10 cellular contexts compared by ENCODE assay signal in genomic region chr17:76700290-76700626, GRCh38. TPM values are rescaled to one million over a fixed set of nuclear protein-coding genes. Genes with fewer than 3 reads are reported as not detected.
DNase-seq lines count a peak whose midpoint lies in the region; ATAC-seq, FAIRE-seq and TF ChIP-seq lines count a peak whose summit lies in the region.
"Had no signal": no experiment of that assay in that cellular context is flagged by ENCODE, and none has a peak within 500 bp of the region (broad histone marks: within the 10 kb centered on the region; RNA-seq: fewer than 3 reads in every experiment).

No MANE protein-coding gene starts in this region.

- H3K9me3 ChIP-seq in HEK293 (ENCODE audit: control insufficient read depth, insufficient read depth, low read depth, low read length): no peaks in the 10 kb centered on the region
- no peaks in the 10 kb centered on the region for H3K9me3 ChIP-seq in astrocyte (ENCODE audit: insufficient read depth, low read depth, low read length)
- H3K9me3 ChIP-seq in smooth muscle cell (replicated peaks; ENCODE audit: low read depth): no peaks in the 10 kb centered on the region

- peak; percentile 14 for ATAC-seq in left colon
- no peak for ATAC-seq in HG03442 (IDR thresholded peaks at IDR 0.05; ENCODE audit: unreplicated experiment)

- POLR2A ChIA-PET in HEK293 (lab: Yijun Ruan, JAX): interaction anchor here (1.1 to 1.8 kb wide), 5 partner anchors 17 to 116 kb away, joined by 3 to 7 read pairs (median 4); partner anchors contain the start of gene MFSD11

- DNase-seq in astrocyte (ENCODE audit: low read depth) (no peak), left colon (no peak), smooth muscle cell (lab: John Stamatoyannopoulos, UW; ENCODE audit: unreplicated experiment) (no peak), A172 (ENCODE audit: low spot score) (no peak)
- no peak for DNase-seq in effector CD8-positive, alpha-beta T cell (lab: John Stamatoyannopoulos, UW)
- no peak for DNase-seq in stimulated activated CD4-positive, alpha-beta T cell treated with anti-CD3 and anti-CD28 coated beads, Interleukin-1b, Interleukin-23, amount 100 ng/mL, for 48 hours
- DNase-seq: activated naive CD4-positive, alpha-beta T cell had no signal

- 81% methylated on average over 9 of the region's 9 CpGs for WGBS in smooth muscle cell (ENCODE audit: low lambda C conversion rate)

- H3K36me3 ChIP-seq in HEK293 (ENCODE audit: control insufficient read depth in 2 of 2, insufficient read depth in 1 of 2, low read length in 2 of 2): peaks cover 4 to 6% of the 10 kb centered on the region in 2 experiments; a peak in 2 of 3 replicates
- H3K36me3 ChIP-seq in astrocyte (ENCODE audit: insufficient read depth, low read length): no peaks in the 10 kb centered on the region
- no peaks in the 10 kb centered on the region for H3K36me3 ChIP-seq in smooth muscle cell (ENCODE audit: low read depth)

- TF ChIP-seq CTCF in HEK293 (tag by site-specific recombination; IDR thresholded peaks at IDR 0.05) (no peak), astrocyte (IDR thresholded peaks at IDR 0.05; ENCODE audit: insufficient read depth, low read depth, low read length) (no peak), smooth muscle cell (IDR thresholded peaks at IDR 0.05; ENCODE audit: borderline replicate concordance, insufficient read depth, poor library complexity, severe bottlenecking) (no peak)

- H3K27me3 ChIP-seq in astrocyte (ENCODE audit: insufficient read depth, low read length): no peaks in the 10 kb centered on the region
- no peaks in the 10 kb centered on the region for H3K27me3 ChIP-seq in smooth muscle cell (ENCODE audit: low read depth)

- H3K36me3 Mint-ChIP-seq in astrocyte (ENCODE audit: low read depth, unreplicated experiment): peaks cover 2% of the 10 kb centered on the region

- peaks cover 98% of the 10 kb centered on the region for H3K79me2 ChIP-seq in astrocyte (ENCODE audit: insufficient read depth, low read length)
- H3K79me2 ChIP-seq in smooth muscle cell (ENCODE audit: low read depth): peaks cover 66% of the 10 kb centered on the region

- H3K9ac ChIP-seq in astrocyte (ENCODE audit: low read length) (peak overlapping the region; percentile 84), smooth muscle cell (ENCODE audit: low read depth) (peak overlapping the region; percentile 13)

- H4K20me1 ChIP-seq in astrocyte (ENCODE audit: insufficient read depth, low read length) (peaks cover 73% of the 10 kb centered on the region), smooth muscle cell (ENCODE audit: low read depth) (peaks cover 98% of the 10 kb centered on the region)

- CTCF ChIA-PET in HEK293 (lab: Yijun Ruan, JAX): interaction anchor here (0.6 to 5.1 kb wide), 3 partner anchors 14 to 827 kb away, joined by 3 to 38 read pairs (median 4); no protein-coding TSS in a partner anchor

- no peaks in the 10 kb centered on the region for H3K27me3 Mint-ChIP-seq in astrocyte (ENCODE audit: low read depth, unreplicated experiment)

- H3K4me3 Mint-ChIP-seq in astrocyte (ENCODE audit: unreplicated experiment): no peak overlapping the region

- intact Hi-C loops in left colon (cut with DNase I, micrococcal nuclease): no loop called here

- no peak overlapping the region; the same call in 1 of the 2 replicates for H3K4me3 ChIP-seq in HEK293 (ENCODE audit: low read depth, low read length)
- H3K4me3 ChIP-seq in astrocyte (ENCODE audit: insufficient read depth, low read depth, low read length): no peak overlapping the region
- H3K4me3 ChIP-seq in smooth muscle cell: no peak overlapping the region

- FAIRE-seq in astrocyte (lab: Jason Lieb, UNC): no peak
- FAIRE-seq: GM19239 had no signal

- H3K27ac ChIP-seq in HEK293 (ENCODE audit: extremely low read depth, low read depth, low read length): peak overlapping the region; percentile 56
- peak overlapping the region; percentile 80 for H3K27ac ChIP-seq in astrocyte (ENCODE audit: low read depth, low read length)
- H3K27ac ChIP-seq in smooth muscle cell (ENCODE audit: low read depth): peak overlapping the region; percentile 75

- H3K4me1 ChIP-seq in HEK293 (ENCODE audit: control insufficient read depth, insufficient read depth, low read length) (peaks cover 40% of the 10 kb centered on the region), astrocyte (ENCODE audit: insufficient read depth, low read length) (peaks cover 44% of the 10 kb centered on the region), smooth muscle cell (ENCODE audit: low read depth) (peaks cover 41% of the 10 kb centered on the region)

- peaks cover 53% of the 10 kb centered on the region for H3K4me1 Mint-ChIP-seq in astrocyte (ENCODE audit: low read depth, unreplicated experiment)

- no peaks in the 10 kb centered on the region for H3K9me3 Mint-ChIP-seq in astrocyte (ENCODE audit: unreplicated experiment)

- H3K27ac Mint-ChIP-seq in astrocyte (ENCODE audit: unreplicated experiment): peak overlapping the region; percentile 78

- H2AFZ ChIP-seq in astrocyte (ENCODE audit: low read depth, low read length) (peak overlapping the region; percentile 20), smooth muscle cell (ENCODE audit: low read depth) (no peak overlapping the region)

- H3K4me2 ChIP-seq in astrocyte (ENCODE audit: low read length) (peak overlapping the region; percentile 87), smooth muscle cell (peak overlapping the region; percentile 85)

- H3F3A ChIP-seq in smooth muscle cell (ENCODE audit: low read depth): peaks cover 16% of the 10 kb centered on the region

TF ChIP-seq in HEK293, 187 proteins besides CTCF, POLR2A, EP300 and RAD21:
- TF ChIP-seq ZNF626 (tag by site-specific recombination; IDR thresholded peaks at IDR 0.05) (no peak), ZNF335 (tag by site-specific recombination; conservative IDR thresholded peaks at IDR 0.05) (no peak), GLI2 (tag by site-specific recombination; IDR thresholded peaks at IDR 0.05; ENCODE audit: borderline replicate concordance, low read depth) (no peak), ZNF292 (tag by site-specific recombination; IDR thresholded peaks at IDR 0.05; ENCODE audit: borderline replicate concordance, low read depth) (no peak), ATF2 (tag by site-specific recombination; IDR thresholded peaks at IDR 0.05; ENCODE audit: low read depth) (no peak), ZNF701 (tag by site-specific recombination; IDR thresholded peaks at IDR 0.05) (no peak), ZNF114 (tag by site-specific recombination; IDR thresholded peaks at IDR 0.05) (no peak), TRIM28 (IDR thresholded peaks at IDR 0.05; ENCODE audit: borderline replicate concordance, low read length) (peak; percentile 9; the same call in 1 of the 2 replicates), HOXC10 (CRISPR knock-in tag; IDR thresholded peaks at IDR 0.05) (0 out of 2 replicates have a peak, but pooled peaks have one; percentile 89), ZNF600 (tag by site-specific recombination; IDR thresholded peaks at IDR 0.05) (no peak), SCRT1 (tag by site-specific recombination; IDR thresholded peaks at IDR 0.05; ENCODE audit: borderline replicate concordance) (no peak), ZNF138 (tag by site-specific recombination; IDR thresholded peaks at IDR 0.05; ENCODE audit: borderline replicate concordance) (no peak), AEBP2 (tag by site-specific recombination; IDR thresholded peaks at IDR 0.05; ENCODE audit: borderline replicate concordance) (no peak), GLIS2 (tag by site-specific recombination; IDR thresholded peaks at IDR 0.05) (no peak), ZNF311 (tag by site-specific recombination; IDR thresholded peaks at IDR 0.05; ENCODE audit: borderline replicate concordance) (no peak)

RNA-seq across cellular contexts. Expression of gene MXRA7, which starts 10.5 kb away (rescaled TPM):
- 177 and 179 TPM in 2 replicates for total RNA-seq in astrocyte
- total RNA-seq in left colon: 10 to 100 TPM; 12.0 to 37.2 TPM
- total RNA-seq in smooth muscle cell: 131 and 134 TPM in 2 replicates
- 157 and 158 TPM in 2 replicates for polyA plus RNA-seq in smooth muscle cell
- 187 and 223 TPM in 2 replicates for total RNA-seq in A172 (2014; rRNA removed; shearing (Covaris generic))

RNA-seq across cellular contexts. Expression of gene JMJD6, which starts 26.1 kb away (rescaled TPM):
- 45.5 and 47.2 TPM in 2 replicates for total RNA-seq in astrocyte
- total RNA-seq in left colon: 10 to 100 TPM; 27.2 to 31.3 TPM
- total RNA-seq in smooth muscle cell: 32.0 and 32.7 TPM in 2 replicates
- polyA plus RNA-seq in smooth muscle cell: 52.3 and 54.7 TPM in 2 replicates
- total RNA-seq in A172 (2014; rRNA removed; shearing (Covaris generic)): 40.5 and 46.8 TPM in 2 replicates

RNA-seq across cellular contexts. Expression of gene METTL23, which starts 26.4 kb away (rescaled TPM):
- total RNA-seq in astrocyte (24.3 and 26.0 TPM in 2 replicates), left colon (10 to 100 TPM; 23.4 to 25.0 TPM), smooth muscle cell (28.2 and 32.5 TPM in 2 replicates)
- 46.2 and 47.1 TPM in 2 replicates for polyA plus RNA-seq in smooth muscle cell
- 38.6 and 45.5 TPM in 2 replicates for total RNA-seq in A172 (2014; rRNA removed; shearing (Covaris generic))

RNA-seq across cellular contexts. Expression of gene SRSF2, which starts 36.9 kb away (rescaled TPM):
- total RNA-seq in astrocyte: 143 and 176 TPM in 2 replicates
- total RNA-seq in left colon: 100 to 1,000 TPM; 138 to 156 TPM
- total RNA-seq in smooth muscle cell: 166 and 182 TPM in 2 replicates
- 109 and 110 TPM in 2 replicates for polyA plus RNA-seq in smooth muscle cell
- 334 and 420 TPM in 2 replicates for total RNA-seq in A172 (2014; rRNA removed; shearing (Covaris generic))

RNA-seq across cellular contexts. Expression of gene MFSD11, which starts 37.7 kb away (rescaled TPM):
- total RNA-seq in astrocyte (20.1 and 20.9 TPM in 2 replicates), left colon (10 to 100 TPM; 39.1 to 43.0 TPM), smooth muscle cell (56.6 and 58.6 TPM in 2 replicates)
- polyA plus RNA-seq in smooth muscle cell: 28.1 and 31.9 TPM in 2 replicates
- total RNA-seq in A172 (2014; rRNA removed; shearing (Covaris generic)): 24.9 and 30.4 TPM in 2 replicates
